Comparison of ENCODE assay signal across 11 cellular contexts in genomic region chr1:19640363-19641316, GRCh38. TPM values are rescaled to one million over a fixed set of nuclear protein-coding genes. Genes with fewer than 3 reads are reported as not detected.
DNase-seq lines count a peak whose midpoint lies in the region; FAIRE-seq and TF ChIP-seq lines count a peak whose summit lies in the region.
"Had no signal": no experiment of that assay in that cellular context is flagged by ENCODE, and none has a peak within 500 bp of the region (broad histone marks: within the 10 kb centered on the region; RNA-seq: fewer than 3 reads in every experiment).

No MANE protein-coding gene starts in this region.

- no peak overlapping the region for H4K5ac ChIP-seq in mesendoderm (ENCODE audit: low read length)

- peaks cover 31% of the 10 kb centered on the region for H3K4me1 Mint-ChIP-seq in MCF 10A (ENCODE audit: insufficient read depth, unreplicated experiment)
- peaks cover 14% of the 10 kb centered on the region for H3K4me1 Mint-ChIP-seq in activated T-cell treated with anti-CD3 and anti-CD28 coated beads, Interleukin-2, amount 50 U/mL, for 24 hours (ENCODE audit: low read depth)

- no peaks in the 10 kb centered on the region for H3K9me3 Mint-ChIP-seq in MCF 10A (ENCODE audit: unreplicated experiment)
- no peaks in the 10 kb centered on the region for H3K9me3 Mint-ChIP-seq in activated T-cell treated with anti-CD3 and anti-CD28 coated beads, Interleukin-2, amount 50 U/mL, for 24 hours
- H3K9me3 Mint-ChIP-seq: activated naive CD4-positive, alpha-beta T cell treated with anti-CD3 and anti-CD28 coated beads, Interleukin-2, amount 10 ng/mL, durations not matched to agents 7 days and 5 days; CD8-positive, alpha-beta T cell had no signal

- peak overlapping the region; percentile 7 for H3K4me2 ChIP-seq in mesendoderm (ENCODE audit: low read length)

- H3K9ac ChIP-seq in mesendoderm (ENCODE audit: low read length): no peak overlapping the region

- no peak overlapping the region for H3K18ac ChIP-seq in mesendoderm (ENCODE audit: low read length)

- WGBS in mesendoderm (ENCODE audit: extremely low coverage, insufficient coverage, low lambda C conversion rate): no CpG with 5 or more reads among the region's 14 CpGs

- H3K36me3 Mint-ChIP-seq in MCF 10A (ENCODE audit: insufficient read depth, unreplicated experiment): peaks cover 7% of the 10 kb centered on the region
- H3K36me3 Mint-ChIP-seq in activated T-cell treated with anti-CD3 and anti-CD28 coated beads, Interleukin-2, amount 50 U/mL, for 24 hours (ENCODE audit: low read depth): peaks cover 3% of the 10 kb centered on the region

- intact Hi-C loops in MCF 10A (cut with micrococcal nuclease): no loop called here

- H3K9me3 ChIP-seq in MG63: no peaks in the 10 kb centered on the region

- no peak for FAIRE-seq in GM12892 (lab: Jason Lieb, UNC)

- no peak for TF ChIP-seq POLR2A in GM12892 (IDR thresholded peaks at IDR 0.05; ENCODE audit: low read depth, low read length)

- H2AK5ac ChIP-seq in mesendoderm (ENCODE audit: low read length): no peak overlapping the region

- no peak overlapping the region for H3K23ac ChIP-seq in mesendoderm (ENCODE audit: low read length)

- H3K36me3 ChIP-seq in MG63 (no peaks in the 10 kb centered on the region), mesendoderm (ENCODE audit: control insufficient read depth, insufficient read depth, low read length) (no peaks in the 10 kb centered on the region)

- TSS peak; percentile 48 for BruUV-seq in MCF 10A (replicated peaks; lab: Mats Ljungman, UMichigan)

- peak; percentile 10 for TF ChIP-seq CTCF in MCF 10A (IDR thresholded peaks at IDR 0.05; ENCODE audit: unreplicated experiment)

- DNase-seq in AG08395 (ENCODE audit: low spot score): peak; percentile 29
- peak; percentile 72 for DNase-seq in MG63
- DNase-seq in MCF 10A (ENCODE audit: unreplicated experiment): peak; percentile 80
- peak; percentile 94 for DNase-seq in mesendoderm
- DNase-seq in GM12892 (ENCODE audit: insufficient read length): no peak
- no peak for DNase-seq in occipital lobe (lab: John Stamatoyannopoulos, UW)
- DNase-seq in middle frontal gyrus (ENCODE audit: extremely low spot score, low spot score): no peak
- no peak for DNase-seq in activated T-cell treated with anti-CD3 and anti-CD28 coated beads, Interleukin-2, amount 50 U/mL, for 24 hours
- DNase-seq: activated naive CD4-positive, alpha-beta T cell treated with anti-CD3 and anti-CD28 coated beads, Interleukin-2, amount 10 ng/mL, durations not matched to agents 7 days and 5 days; CD8-positive, alpha-beta T cell had no signal

- no peak overlapping the region for H3K4me3 ChIP-seq in MG63
- H3K4me3 ChIP-seq in mesendoderm (ENCODE audit: low read length): no peak overlapping the region

- H3K27me3 Mint-ChIP-seq in MCF 10A (ENCODE audit: insufficient read depth, unreplicated experiment): no peaks in the 10 kb centered on the region
- H3K27me3 Mint-ChIP-seq in activated T-cell treated with anti-CD3 and anti-CD28 coated beads, Interleukin-2, amount 50 U/mL, for 24 hours: peaks cover 29% of the 10 kb centered on the region

- POLR2A ChIA-PET in MCF 10A (lab: Yijun Ruan, JAX): interaction anchor here (0.5 to 8.3 kb wide), 27 partner anchors 10 to 453 kb away, joined by 3 to 101 read pairs (median 4); partner anchors contain the start of genes AKR7A2, CAPZB, SLC66A1 and UBR4

- peak overlapping the region; percentile 48 for H3K4me3 Mint-ChIP-seq in MCF 10A (ENCODE audit: unreplicated experiment)
- no peak overlapping the region for H3K4me3 Mint-ChIP-seq in activated T-cell treated with anti-CD3 and anti-CD28 coated beads, Interleukin-2, amount 50 U/mL, for 24 hours
- H3K4me3 Mint-ChIP-seq: activated naive CD4-positive, alpha-beta T cell treated with anti-CD3 and anti-CD28 coated beads, Interleukin-2, amount 10 ng/mL, durations not matched to agents 7 days and 5 days; CD8-positive, alpha-beta T cell had no signal

- H2BK5ac ChIP-seq in mesendoderm (ENCODE audit: low read length): no peak overlapping the region

- H3K27ac ChIP-seq in mesendoderm (ENCODE audit: low read depth, low read length): peak overlapping the region; percentile 13

- H4K8ac ChIP-seq in mesendoderm (ENCODE audit: low read depth, low read length): no peak overlapping the region

- H3K27me3 ChIP-seq in MG63 (no peaks in the 10 kb centered on the region), mesendoderm (ENCODE audit: insufficient read depth, low read length, poor library complexity) (peaks cover 7% of the 10 kb centered on the region)

- H2BK15ac ChIP-seq in mesendoderm (replicated peaks; ENCODE audit: low read depth): no peak overlapping the region

- H3K4ac ChIP-seq in mesendoderm (ENCODE audit: low read depth, low read length): no peak overlapping the region

- H2BK120ac ChIP-seq in mesendoderm (ENCODE audit: low read depth, low read length): no peak overlapping the region

- peak overlapping the region; percentile 75 for H3K27ac Mint-ChIP-seq in MCF 10A (ENCODE audit: low read depth, unreplicated experiment)
- no peak overlapping the region for H3K27ac Mint-ChIP-seq in activated T-cell treated with anti-CD3 and anti-CD28 coated beads, Interleukin-2, amount 50 U/mL, for 24 hours
- H3K27ac Mint-ChIP-seq: activated naive CD4-positive, alpha-beta T cell treated with anti-CD3 and anti-CD28 coated beads, Interleukin-2, amount 10 ng/mL, durations not matched to agents 7 days and 5 days; CD8-positive, alpha-beta T cell had no signal

- H3K56ac ChIP-seq in mesendoderm (ENCODE audit: low read length): peak overlapping the region; percentile 1

- H3K79me1 ChIP-seq in mesendoderm (ENCODE audit: low read length): no peaks in the 10 kb centered on the region

- H3K4me1 ChIP-seq in mesendoderm (ENCODE audit: control insufficient read depth, low read depth, low read length): peaks cover 7% of the 10 kb centered on the region

- no peaks in the 10 kb centered on the region for H3K79me2 ChIP-seq in mesendoderm (ENCODE audit: control insufficient read depth, insufficient read depth, low read length)

- CTCF ChIA-PET in MCF 10A (lab: Yijun Ruan, JAX): interaction anchor here (0.6 to 1.8 kb wide), 13 partner anchors 11 to 1317 kb away, joined by 3 to 10 read pairs (median 4); no protein-coding TSS in a partner anchor

RNA-seq across cellular contexts. Expression of gene NBL1, which starts 3.5 kb away (rescaled TPM):
- 38.0 and 75.9 TPM in 2 replicates for total RNA-seq in MG63 (2014; rRNA removed; shearing (Covaris generic); ENCODE audit: low replicate concordance)
- total RNA-seq in MCF 10A (2022) (70.4 and 73.3 TPM in 2 replicates), occipital lobe (29.2 TPM)
- polyA plus RNA-seq in mesendoderm (2013, experiment 1 of 2): 4.2 TPM
- polyA plus RNA-seq in mesendoderm (2013, experiment 2 of 2): 4.6 TPM
- polyA plus RNA-seq in GM12892 (2012; ENCODE audit: missing spikeins): 1.2 TPM

RNA-seq across cellular contexts. Expression of gene HTR6, which starts 24.0 kb away (rescaled TPM):
- total RNA-seq in MG63 (2014; rRNA removed; shearing (Covaris generic); ENCODE audit: low replicate concordance): not detected in 2 replicates
- total RNA-seq in MCF 10A (2022) (not detected in 2 replicates), occipital lobe (0.16 TPM)
- polyA plus RNA-seq in mesendoderm (2013, experiment 1 of 2): 0.04 TPM
- 0.03 TPM for polyA plus RNA-seq in mesendoderm (2013, experiment 2 of 2)
- not detected for polyA plus RNA-seq in GM12892 (2012; ENCODE audit: missing spikeins)
- total RNA-seq: glomerular endothelial cell had no signal

Comparison
In these comparisons a context has a peak if more than half of its experiments do, and no peak if none do; other contexts are left out.
1. DNase-seq: peak in AG08395 (single experiment), MG63 (single experiment), MCF 10A (single experiment) and mesendoderm (single experiment); none in GM12892 (single experiment), occipital lobe (single experiment), middle frontal gyrus (single experiment) and activated T-cell treated with anti-CD3 and anti-CD28 coated beads, Interleukin-2, amount 50 U/mL, for 24 hours (single experiment).